In genomic region chr1:11365744-11366387, GRCh38 we compare ENCODE assay signal across 36 cellular contexts.
"Had no signal": no experiment of that assay in that cellular context is flagged by ENCODE, and none has a peak within 500 bp of the region (broad histone marks: within the 10 kb centered on the region; RNA-seq: fewer than 3 reads in every experiment).

No MANE protein-coding gene starts in this region.

- H3K4me1 ChIP-seq: adrenal gland, pancreas, prostate gland, sigmoid colon, transverse colon had no signal

- H3K9me3 Mint-ChIP-seq: activated naive CD8-positive, alpha-beta T cell treated with anti-CD3 and anti-CD28 coated beads for 36 hours; dendritic cell treated with granulocyte-macrophage colony-stimulating factor and Interleukin-4, amounts not matched to agents 40 ng/mL and 50 ng/mL, for 4 days; endodermal cell; nephron progenitor cell had no signal

- H3K9me3 ChIP-seq: adrenal gland, pancreas, prostate gland, sigmoid colon, transverse colon had no signal

- H3K4me3 ChIP-seq: adrenal gland, pancreas, prostate gland, sigmoid colon, smooth muscle cell, transverse colon had no signal

- FAIRE-seq: kidney, pancreas, TTC549 had no signal

- DNase-seq: activated CD4-positive, alpha-beta T cell treated with anti-CD3 and anti-CD28 coated beads for 48 hours; activated CD4-positive, alpha-beta T cell treated with anti-CD3 and anti-CD28 coated beads, Interleukin-2, amount 50 U/mL, for 48 hours; activated CD8-positive, alpha-beta memory T cell treated with anti-CD3 and anti-CD28 coated beads for 24 hours; activated effector memory CD4-positive, alpha-beta T cell treated with Interleukin-2 at 50 U/mL for 16 hours; activated naive CD4-positive, alpha-beta T cell treated with Interleukin-2 at 50 U/mL for 16 hours; activated naive CD8-positive, alpha-beta T cell treated with anti-CD3 and anti-CD28 coated beads for 36 hours; adrenal gland; aorta; brain microvascular endothelial cell; central memory CD4-positive, alpha-beta T cell; endodermal cell; foreskin fibroblast; head of caudate nucleus; hypothalamus; immature natural killer cell; kidney; left colon; mammary epithelial cell; naive B cell; nephron progenitor cell; nucleus accumbens; pancreas; retina; sigmoid colon; stimulated activated CD4-positive, alpha-beta T cell treated with anti-CD3 and anti-CD28 coated beads, Interleukin-15, amount 100 ng/mL, for 24 hours; stimulated activated CD4-positive, alpha-beta T cell treated with anti-CD3 and anti-CD28 coated beads, Interleukin-2, amount 100 ng/mL, for 24 hours; stimulated activated naive CD4-positive, alpha-beta T cell treated with Interleukin-2 at 50 U/mL for 16 hours; T-helper 9 cell; transverse colon had no signal

- H3K27me3 Mint-ChIP-seq: dendritic cell treated with granulocyte-macrophage colony-stimulating factor and Interleukin-4, amounts not matched to agents 40 ng/mL and 50 ng/mL, for 4 days had no signal

- H3K27me3 ChIP-seq: adrenal gland, brain microvascular endothelial cell, pancreas, transverse colon had no signal

- H3K27ac ChIP-seq: adrenal gland, brain microvascular endothelial cell, pancreas, prostate gland, sigmoid colon, transverse colon, VCaP had no signal

- H3K4me1 Mint-ChIP-seq: activated naive CD8-positive, alpha-beta T cell treated with anti-CD3 and anti-CD28 coated beads for 36 hours; endodermal cell; naive B cell had no signal

- H3K4me3 Mint-ChIP-seq: activated naive CD8-positive, alpha-beta T cell treated with anti-CD3 and anti-CD28 coated beads for 36 hours; dendritic cell treated with granulocyte-macrophage colony-stimulating factor and Interleukin-4, amounts not matched to agents 40 ng/mL and 50 ng/mL, for 4 days; endodermal cell; immature natural killer cell; naive B cell; nephron progenitor cell had no signal

- H3K27ac Mint-ChIP-seq: activated naive CD8-positive, alpha-beta T cell treated with anti-CD3 and anti-CD28 coated beads for 36 hours; dendritic cell treated with granulocyte-macrophage colony-stimulating factor and Interleukin-4, amounts not matched to agents 40 ng/mL and 50 ng/mL, for 4 days; endodermal cell; immature natural killer cell; nephron progenitor cell had no signal

- H3K36me3 ChIP-seq: adrenal gland, brain microvascular endothelial cell, pancreas, prostate gland, sigmoid colon, transverse colon had no signal

- ATAC-seq: activated CD4-positive, CD25-positive, alpha-beta regulatory T cell treated with anti-CD3 and anti-CD28 coated beads, Interleukin-2, amount 50 U/mL, for 24 hours; esophagus mucosa; left colon; pancreas had no signal

- H3K36me3 Mint-ChIP-seq: activated naive CD8-positive, alpha-beta T cell treated with anti-CD3 and anti-CD28 coated beads for 36 hours; immature natural killer cell; naive B cell had no signal
